8 cellular contexts compared by ENCODE assay signal in genomic region chrX:50812995-50813842, GRCh38. TPM values are rescaled to one million over a fixed set of nuclear protein-coding genes. Genes with fewer than 3 reads are reported as not detected.
DNase-seq lines count a peak whose midpoint lies in the region; ATAC-seq lines count a peak whose summit lies in the region.

No MANE protein-coding gene starts in this region.

- H3K36me3 ChIP-seq in SJCRH30 = no peaks in the 10 kb centered on the region

- intact Hi-C loops in head of caudate nucleus (cut with DNase I) (loop anchor here (10.0 kb wide), 1 partner anchor 92 kb away; no protein-coding TSS in a partner anchor), posterior cingulate gyrus (cut with DNase I) (loop anchor here (10.0 kb wide), 1 partner anchor 48 kb away; no protein-coding TSS in a partner anchor)

- H3K36me3 Mint-ChIP-seq in T-helper 2 cell treated with Interferon-gamma antibody and Interleukin-4, amounts not matched to agents 5 μg/mL and 100 μg/mL, for 36 hours (ENCODE audit: low read depth) = no peaks in the 10 kb centered on the region

- H3K9me3 ChIP-seq in SJCRH30 (replicated peaks) = no peaks in the 10 kb centered on the region

- H3K27me3 ChIP-seq in SJCRH30 = no peaks in the 10 kb centered on the region

- ATAC-seq in HG03159 (IDR thresholded peaks at IDR 0.05; ENCODE audit: unreplicated experiment) (no peak), GM18520 (IDR thresholded peaks at IDR 0.05; ENCODE audit: unreplicated experiment) (no peak), HG02973 (IDR thresholded peaks at IDR 0.05; ENCODE audit: unreplicated experiment) (no peak)

- no peak overlapping the region for H3K4me3 Mint-ChIP-seq in T-helper 2 cell treated with Interferon-gamma antibody and Interleukin-4, amounts not matched to agents 5 μg/mL and 100 μg/mL, for 36 hours

- H3K27ac ChIP-seq in SJCRH30 = peak overlapping the region; percentile 56

- DNase-seq in DMS53 treated with DMSO at 0.1 percent for 48 hours (lab: John Stamatoyannopoulos, UW; ENCODE audit: unreplicated experiment) (peak; percentile 5), SJCRH30 (peak; percentile 37 to 56), head of caudate nucleus (peak in 36 of 42 donors; percentile 5 to 53 (median 21)), posterior cingulate gyrus (peak in 7 of 10 donors; percentile 4 to 85 (median 20))
- no peak for DNase-seq in T-helper 2 cell treated with Interferon-gamma antibody and Interleukin-4, amounts not matched to agents 5 μg/mL and 100 μg/mL, for 36 hours (ENCODE audit: low spot score)

- H3K4me3 ChIP-seq in SJCRH30 = peak overlapping the region; percentile 70

- H3K27ac Mint-ChIP-seq in T-helper 2 cell treated with Interferon-gamma antibody and Interleukin-4, amounts not matched to agents 5 μg/mL and 100 μg/mL, for 36 hours = no peak overlapping the region

- H3K9me3 Mint-ChIP-seq in T-helper 2 cell treated with Interferon-gamma antibody and Interleukin-4, amounts not matched to agents 5 μg/mL and 100 μg/mL, for 36 hours = no peaks in the 10 kb centered on the region

- H3K4me1 ChIP-seq in SJCRH30 = no peaks in the 10 kb centered on the region

- H3K27me3 Mint-ChIP-seq in T-helper 2 cell treated with Interferon-gamma antibody and Interleukin-4, amounts not matched to agents 5 μg/mL and 100 μg/mL, for 36 hours (ENCODE audit: low read depth) = peaks cover 38% of the 10 kb centered on the region

- peaks cover 4% of the 10 kb centered on the region for H3K4me1 Mint-ChIP-seq in T-helper 2 cell treated with Interferon-gamma antibody and Interleukin-4, amounts not matched to agents 5 μg/mL and 100 μg/mL, for 36 hours (ENCODE audit: low read depth)

RNA-seq across cellular contexts. Expression of gene SHROOM4, which starts 0.8 kb away (rescaled TPM):
- 6.8 TPM in 2 replicates for total RNA-seq in SJCRH30 (2014; rRNA removed; shearing (Covaris generic))
